In the genomic region with DNA sequence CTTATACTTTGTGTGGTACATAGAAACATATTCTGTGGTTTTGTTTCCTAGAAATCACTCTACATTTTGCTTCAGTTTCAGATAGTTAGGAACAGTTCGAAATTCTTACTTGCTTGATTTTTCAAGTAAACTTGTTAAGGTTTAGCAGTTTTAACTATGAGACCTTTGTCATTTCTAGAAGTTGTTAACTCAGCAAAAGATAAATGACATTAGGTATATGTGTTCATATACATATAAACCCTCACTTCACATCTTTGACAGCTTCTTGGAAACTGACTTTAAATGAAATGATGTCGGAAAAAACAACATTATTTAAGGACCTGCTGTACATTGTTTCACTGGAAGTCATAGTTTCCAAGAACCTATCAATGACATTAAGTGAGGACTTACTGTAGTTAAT, we compare ENCODE assay signal across 26 cellular contexts.
"Had no signal": no experiment of that assay in that cellular context is flagged by ENCODE, and none has a peak within 500 bp of the region (broad histone marks: within the 10 kb centered on the region; RNA-seq: fewer than 3 reads in every experiment).

No MANE protein-coding gene starts in this region.

- H3K27ac ChIP-seq: stomach, suprapubic skin, testis, thoracic aorta, thyroid gland, tibial artery, tibial nerve, transverse colon, upper lobe of left lung, upper lobe of right lung, uterus, vagina had no signal

- H3K36me3 ChIP-seq: uterus had no signal

- H3K27me3 ChIP-seq: stomach, suprapubic skin, testis, thyroid gland, tibial artery, tibial nerve, transverse colon, upper lobe of left lung, upper lobe of right lung, uterus, vagina had no signal

- H3K9me3 ChIP-seq: stomach, suprapubic skin, testis, thoracic aorta, thyroid gland, tibial artery, tibial nerve, transverse colon, upper lobe of left lung, upper lobe of right lung, uterus, vagina had no signal

- ATAC-seq: stimulated activated effector memory CD8-positive, alpha-beta T cell treated with anti-CD3 and anti-CD28 coated beads, Interleukin-12 subunit alpha, Interleukin-12 subunit beta, amount 100 ng/mL, for 72 hours; stimulated activated memory B cell treated with anti-CD40 and anti-IgM and Interleukin-4, amounts not matched to agents 10 μg/mL and 1 μg/mL and 100 μg/mL, for 72 hours; stimulated activated naive B cell treated with anti-CD40 and anti-IgM and Interleukin-4, amounts not matched to agents 10 μg/mL and 1 μg/mL and 100 μg/mL, for 72 hours; stimulated activated naive CD8-positive, alpha-beta T cell treated with anti-CD3 and anti-CD28 coated beads, Interleukin-15, amount 100 ng/mL, for 72 hours; stimulated activated naive CD8-positive, alpha-beta T cell treated with anti-CD3 and anti-CD28 coated beads, Interleukin-15, Interleukin-2, amounts not matched to agents 100 U/mL and 50 U/mL, for 24 hours; upper lobe of right lung had no signal

- H3K4me1 ChIP-seq: stomach, suprapubic skin, testis, thyroid gland, transverse colon, upper lobe of right lung, uterus, vagina had no signal

- DNase-seq: stimulated activated CD4-positive, alpha-beta T cell treated with anti-CD3 and anti-CD28 coated beads, Interleukin-4, amount 100 ng/mL, for 1 hour; stimulated activated CD4-positive, alpha-beta T cell treated with anti-CD3 and anti-CD28 coated beads, Interleukin-4, amount 100 ng/mL, for 24 hours; stimulated activated CD4-positive, alpha-beta T cell treated with anti-CD3 and anti-CD28 coated beads, Interleukin-4, amount 100 ng/mL, for 4 hours; stimulated activated CD8-positive, alpha-beta memory T cell treated with anti-CD3 and anti-CD28 coated beads, Interleukin-4, amount 100 ng/mL, for 48 hours; stimulated activated naive B cell treated with anti-CD40 and anti-IgM and Interleukin-4, amounts not matched to agents 10 μg/mL and 1 μg/mL and 100 μg/mL, for 72 hours; stimulated activated naive CD4-positive, alpha-beta T cell; stimulated activated naive CD4-positive, alpha-beta T cell treated with Interleukin-2 at 50 U/mL for 16 hours; stimulated activated naive CD8-positive, alpha-beta T cell treated with anti-CD3 and anti-CD28 coated beads, Interleukin-15, amount 100 ng/mL, for 72 hours; stimulated activated naive CD8-positive, alpha-beta T cell treated with anti-CD3 and anti-CD28 coated beads, Interleukin-15, Interleukin-2, amounts not matched to agents 100 U/mL and 50 U/mL, for 24 hours; stomach; substantia nigra; testis; thyroid gland; tibial artery; transverse colon; trophoblast cell; upper lobe of left lung; upper lobe of right lung; uterus had no signal

- H3K4me3 ChIP-seq: stomach, suprapubic skin, testis, thoracic aorta, thyroid gland, tibial artery, tibial nerve, transverse colon, upper lobe of left lung, upper lobe of right lung, uterus, vagina had no signal

- FAIRE-seq: urothelium cell line had no signal
